Comparison of ENCODE assay signal across 11 cellular contexts in genomic region chr5:142551242-142552067, GRCh38.
A peak's percentile ranks its signal among the peaks of the same experiment; 100 is the strongest.
DNase-seq lines count a peak whose midpoint lies in the region; ATAC-seq and TF ChIP-seq lines count a peak whose summit lies in the region.
"Had no signal": no experiment of that assay in that cellular context is flagged by ENCODE, and none has a peak within 500 bp of the region (broad histone marks: within the 10 kb centered on the region; RNA-seq: fewer than 3 reads in every experiment).

No MANE protein-coding gene starts in this region.

- H3K79me2 ChIP-seq in parathyroid adenoma, result no peaks in the 10 kb centered on the region

- DNase-seq in NCI-H748 (lab: John Stamatoyannopoulos, UW; ENCODE audit: unreplicated experiment) (peak; percentile 73), foreskin keratinocyte (no peak), transverse colon (no peak), GM10266 (ENCODE audit: extremely low spot score) (no peak)
- no peak for DNase-seq in activated CD8-positive, alpha-beta memory T cell treated with anti-CD3 and anti-CD28 coated beads, Interleukin-2, amount 10 ng/mL, durations not matched to agents 7 days and 5 days
- DNase-seq: activated CD4-positive, alpha-beta T cell treated with anti-CD3 and anti-CD28 coated beads, Interleukin-2, amount 50 U/mL, for 1 hour had no signal

- no peak for TF ChIP-seq POLR2A in transverse colon (IDR thresholded peaks at IDR 0.05)

- no peaks in the 10 kb centered on the region for H3K9me3 ChIP-seq in ES-I3 (ENCODE audit: control insufficient read depth, insufficient read depth, low read length)
- no peaks in the 10 kb centered on the region for H3K9me3 ChIP-seq in parathyroid adenoma (ENCODE audit: control insufficient read depth, low read length)
- no peaks in the 10 kb centered on the region for H3K9me3 ChIP-seq in transverse colon

- H3K4me1 Mint-ChIP-seq in activated CD8-positive, alpha-beta memory T cell treated with anti-CD3 and anti-CD28 coated beads, Interleukin-2, amount 10 ng/mL, durations not matched to agents 7 days and 5 days, result no peaks in the 10 kb centered on the region
- H3K4me1 Mint-ChIP-seq: IgD-negative memory B cell had no signal

- peak overlapping the region; percentile 42 for H3K9ac ChIP-seq in ES-I3 (ENCODE audit: low read depth, low read length)
- no peak overlapping the region for H3K9ac ChIP-seq in parathyroid adenoma

- H3K4me3 ChIP-seq in parathyroid adenoma (ENCODE audit: low read depth, low read length), result no peak overlapping the region
- peak overlapping the region in 2 of 4 donors; percentile 9 to 15 for H3K4me3 ChIP-seq in transverse colon
- H3K4me3 ChIP-seq: GM12878 had no signal

- peak; percentile 55 for ATAC-seq in foreskin keratinocyte
- no peak for ATAC-seq in activated CD8-positive, alpha-beta memory T cell treated with anti-CD3 and anti-CD28 coated beads, Interleukin-2, amount 10 ng/mL, durations not matched to agents 7 days and 5 days
- no peak for ATAC-seq in GM21576 (IDR thresholded peaks at IDR 0.05; ENCODE audit: unreplicated experiment)
- ATAC-seq: GM12878 had no signal

- TF ChIP-seq EP300 in transverse colon (IDR thresholded peaks at IDR 0.05; ENCODE audit: low read depth), result no peak

- no peaks in the 10 kb centered on the region for H3K36me3 ChIP-seq in ES-I3 (ENCODE audit: insufficient read depth, low read length)
- no peaks in the 10 kb centered on the region for H3K36me3 ChIP-seq in parathyroid adenoma (ENCODE audit: control insufficient read depth, insufficient read depth, low read length)
- H3K36me3 ChIP-seq in transverse colon, result no peaks in the 10 kb centered on the region

- H2AFZ ChIP-seq in parathyroid adenoma, result no peak overlapping the region

- H3K27ac Mint-ChIP-seq in activated CD8-positive, alpha-beta memory T cell treated with anti-CD3 and anti-CD28 coated beads, Interleukin-2, amount 10 ng/mL, durations not matched to agents 7 days and 5 days, result no peak overlapping the region
- H3K27ac Mint-ChIP-seq: IgD-negative memory B cell had no signal

- no peaks in the 10 kb centered on the region for H3K9me3 Mint-ChIP-seq in activated CD8-positive, alpha-beta memory T cell treated with anti-CD3 and anti-CD28 coated beads, Interleukin-2, amount 10 ng/mL, durations not matched to agents 7 days and 5 days (ENCODE audit: low read depth)
- H3K9me3 Mint-ChIP-seq: IgD-negative memory B cell had no signal

- H3K27me3 Mint-ChIP-seq in activated CD8-positive, alpha-beta memory T cell treated with anti-CD3 and anti-CD28 coated beads, Interleukin-2, amount 10 ng/mL, durations not matched to agents 7 days and 5 days, result peaks cover 58% of the 10 kb centered on the region

- H3K27ac ChIP-seq in foreskin keratinocyte, result no peak overlapping the region
- H3K27ac ChIP-seq in parathyroid adenoma, result no peak overlapping the region
- H3K27ac ChIP-seq in transverse colon, result peak overlapping the region in 2 of 4 donors; percentile 26 to 33

- no peaks in the 10 kb centered on the region for H3K36me3 Mint-ChIP-seq in activated CD8-positive, alpha-beta memory T cell treated with anti-CD3 and anti-CD28 coated beads, Interleukin-2, amount 10 ng/mL, durations not matched to agents 7 days and 5 days
- H3K36me3 Mint-ChIP-seq: IgD-negative memory B cell had no signal

- in situ Hi-C loops in transverse colon (cut with MboI; ENCODE audit: low pct_ligation_motif_present in 1 of 4, low pct_unique_long_range_greater_than_20kb in 1 of 4, low sequenced_read_pairs in 3 of 4), result loop anchor here in 3 of 4 donors (10.0 to 25.0 kb wide), 3 partner anchors 377 to 397 kb away; no protein-coding TSS in a partner anchor

- peak overlapping the region; percentile 19 for H3K4me2 ChIP-seq in parathyroid adenoma (ENCODE audit: low read length)

- H3K4me1 ChIP-seq in ES-I3 (ENCODE audit: insufficient read depth, low read length), result peaks cover 29% of the 10 kb centered on the region
- H3K4me1 ChIP-seq in foreskin keratinocyte, result peaks cover 25% of the 10 kb centered on the region
- peaks cover 5% of the 10 kb centered on the region for H3K4me1 ChIP-seq in parathyroid adenoma
- peaks cover 0 to 9% (median 6%) of the 10 kb centered on the region in 4 donors for H3K4me1 ChIP-seq in transverse colon

- intact Hi-C loops in transverse colon (cut with DNase I; ENCODE audit: low total_unique reads), result no loop called here

- no peak overlapping the region for H3K4me3 Mint-ChIP-seq in activated CD8-positive, alpha-beta memory T cell treated with anti-CD3 and anti-CD28 coated beads, Interleukin-2, amount 10 ng/mL, durations not matched to agents 7 days and 5 days
- H3K4me3 Mint-ChIP-seq: IgD-negative memory B cell had no signal

- 20% methylated on average over 31 of the region's 31 CpGs; no CpG with 5 or more reads in 1 of the 2 donors for WGBS in transverse colon (ENCODE audit: low coverage in 1 of 2), 2 donors

- CTCF ChIA-PET in activated CD8-positive, alpha-beta memory T cell treated with anti-CD3 and anti-CD28 coated beads, Interleukin-2, amount 10 ng/mL, durations not matched to agents 7 days and 5 days (lab: Charles Lee), result no interaction called here

- H3K27me3 ChIP-seq in foreskin keratinocyte (no peaks in the 10 kb centered on the region), parathyroid adenoma (ENCODE audit: control insufficient read depth, insufficient read depth, low read length) (no peaks in the 10 kb centered on the region), transverse colon (peaks cover 36% of the 10 kb centered on the region)

- TF ChIP-seq CTCF in foreskin keratinocyte (conservative IDR thresholded peaks at IDR 0.05) (no peak), parathyroid adenoma (IDR thresholded peaks at IDR 0.05) (no peak), transverse colon (IDR thresholded peaks at IDR 0.05) (no peak), GM10266 (IDR thresholded peaks at IDR 0.05; ENCODE audit: control insufficient read depth, insufficient read depth, low read depth, missing control alignments) (no peak)
